Comparison of ENCODE assay signal across 4 cellular contexts in genomic region chr1:245058436-245058835, GRCh38.
TF ChIP-seq lines count a peak whose summit lies in the region.

No MANE protein-coding gene starts in this region.

TF ChIP-seq in GM23338, 12 proteins besides CTCF, POLR2A, EP300 and RAD21:
- TF ChIP-seq POLR2AphosphoS5 (IDR thresholded peaks at IDR 0.05; ENCODE audit: low read depth), result no peak
- no peak for TF ChIP-seq REST (IDR thresholded peaks at IDR 0.05; ENCODE audit: unreplicated experiment)
- TF ChIP-seq NANOG (IDR thresholded peaks at IDR 0.05; ENCODE audit: borderline replicate concordance), result no peak
- no peak for TF ChIP-seq CREB1 (CRISPR knock-in tag; IDR thresholded peaks at IDR 0.05; ENCODE audit: low read depth)
- no peak for TF ChIP-seq STAT1 (IDR thresholded peaks at IDR 0.05; ENCODE audit: unreplicated experiment)
- TF ChIP-seq EZH2phosphoT487 (IDR thresholded peaks at IDR 0.05; ENCODE audit: unreplicated experiment), result no peak
- TF ChIP-seq JUNB (IDR thresholded peaks at IDR 0.05; ENCODE audit: unreplicated experiment), result no peak

TF ChIP-seq in IMR-90, 13 proteins besides CTCF, POLR2A, EP300 and RAD21:
- TF ChIP-seq CEBPB (IDR thresholded peaks at IDR 0.05; ENCODE audit: low read depth, low read length) (peak; percentile 72), MAFK (IDR thresholded peaks at IDR 0.05; ENCODE audit: low read depth, low read length) (no peak)

TF ChIP-seq in WTC11, 78 proteins besides CTCF, POLR2A, EP300 and RAD21 (continues in another document):
- TF ChIP-seq CBFB (CRISPR knock-in tag; IDR thresholded peaks at IDR 0.05; ENCODE audit: low read depth), result no peak
- no peak for TF ChIP-seq HMGA2 (CRISPR knock-in tag; IDR thresholded peaks at IDR 0.05)
- TF ChIP-seq GABPB1 (CRISPR knock-in tag; IDR thresholded peaks at IDR 0.05), result no peak
- TF ChIP-seq SMAD4 (CRISPR knock-in tag; IDR thresholded peaks at IDR 0.05), result no peak
- TF ChIP-seq FOXK1 (CRISPR knock-in tag; IDR thresholded peaks at IDR 0.05), result no peak
- TF ChIP-seq ZNF121 (CRISPR knock-in tag; IDR thresholded peaks at IDR 0.05), result no peak
- no peak for TF ChIP-seq IRF1 (CRISPR knock-in tag; IDR thresholded peaks at IDR 0.05)
- no peak for TF ChIP-seq STAT6 (CRISPR knock-in tag; conservative IDR thresholded peaks at IDR 0.05; ENCODE audit: low read depth)
- TF ChIP-seq AFF4 (CRISPR knock-in tag; IDR thresholded peaks at IDR 0.05; ENCODE audit: borderline replicate concordance), result no peak
- TF ChIP-seq JAZF1 (CRISPR knock-in tag; IDR thresholded peaks at IDR 0.05), result no peak
- no peak for TF ChIP-seq FOXP4 (CRISPR knock-in tag; IDR thresholded peaks at IDR 0.05)
- TF ChIP-seq E2F5 (CRISPR knock-in tag; IDR thresholded peaks at IDR 0.05), result no peak
- no peak for TF ChIP-seq GTF2I (CRISPR knock-in tag; conservative IDR thresholded peaks at IDR 0.05)
- TF ChIP-seq ZNF263 (CRISPR knock-in tag; IDR thresholded peaks at IDR 0.05; ENCODE audit: low read depth), result no peak

TF ChIP-seq in H1, 55 proteins besides CTCF, POLR2A, EP300 and RAD21:
- TF ChIP-seq SUZ12 (IDR thresholded peaks at IDR 0.05; ENCODE audit: low read length) (no peak), CEBPB (IDR thresholded peaks at IDR 0.05; ENCODE audit: low read depth, low read length) (peak; percentile 23; the same call in 1 of the 2 replicates)
TF ChIP-seq in H1: peak in this region for 1.
